8 cellular contexts compared by ENCODE assay signal in genomic region chr17:47205419-47205963, GRCh38.
DNase-seq lines count a peak whose midpoint lies in the region; ATAC-seq and FAIRE-seq lines count a peak whose summit lies in the region.

No MANE protein-coding gene starts in this region.

- ATAC-seq in GM18498 (IDR thresholded peaks at IDR 0.05; ENCODE audit: unreplicated experiment) (peak; percentile 70), HG02642 (IDR thresholded peaks at IDR 0.05; ENCODE audit: poor library complexity, unreplicated experiment) (peak; percentile 52)

- FAIRE-seq in RCC 7860 (lab: Jason Lieb, UNC) = peak; percentile 89

- DNase-seq in RCC 7860 (ENCODE audit: low spot score) (peak; percentile 92), amniotic epithelial cell (ENCODE audit: low read depth) (peak; percentile 76), islet precursor cell (peak; percentile 95), anterior cingulate cortex (lab: John Stamatoyannopoulos, UW) (no peak), NCI-H2227 (lab: John Stamatoyannopoulos, UW; ENCODE audit: unreplicated experiment) (no peak)
- peak; percentile 44 to 51 for DNase-seq in stimulated activated CD4-positive, alpha-beta T cell treated with anti-CD3 and anti-CD28 coated beads, Interleukin-2, amount 100 ng/mL, for 48 hours

Comparison
In these comparisons a context has a peak if more than half of its experiments do, and no peak if none do; other contexts are left out.
1. DNase-seq: peak in RCC 7860 (single experiment), amniotic epithelial cell (single experiment), islet precursor cell (single experiment) and stimulated activated CD4-positive, alpha-beta T cell treated with anti-CD3 and anti-CD28 coated beads, Interleukin-2, amount 100 ng/mL, for 48 hours (2 of 2); none in anterior cingulate cortex (0 of 58) and NCI-H2227 (single experiment).